Comparison of ENCODE assay signal across 20 cellular contexts in the genomic region with DNA sequence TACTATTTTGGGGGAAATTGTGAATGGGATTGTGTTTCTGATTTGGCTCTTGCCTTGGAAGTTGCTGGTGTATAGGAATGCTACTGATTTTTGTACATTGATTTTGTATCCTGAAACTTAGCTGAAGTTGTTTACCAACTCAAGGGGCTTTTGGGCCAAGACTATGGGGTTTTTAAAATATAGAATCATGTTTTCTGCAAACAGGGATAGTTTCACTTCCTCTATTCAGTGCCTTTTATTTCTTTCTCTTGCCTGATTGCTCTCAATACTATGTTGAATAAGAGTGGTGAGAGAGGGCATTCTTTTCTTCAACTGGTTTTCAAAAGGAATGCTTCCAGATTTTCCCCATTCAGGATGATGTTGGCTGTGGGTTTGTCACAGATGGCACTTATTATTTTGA.
DNase-seq lines count a peak whose midpoint lies in the region; ATAC-seq and TF ChIP-seq lines count a peak whose summit lies in the region.
"Had no signal": no experiment of that assay in that cellular context is flagged by ENCODE, and none has a peak within 500 bp of the region (broad histone marks: within the 10 kb centered on the region; RNA-seq: fewer than 3 reads in every experiment).

No MANE protein-coding gene starts in this region.

- DNase-seq in NOMO-1 treated with DMSO at 0.1 percent for 48 hours (lab: John Stamatoyannopoulos, UW; ENCODE audit: unreplicated experiment): peak; percentile 42
- no peak for DNase-seq in progenitor cell of endocrine pancreas (ENCODE audit: low spot score, unreplicated experiment)
- no peak for DNase-seq in KG1 (lab: John Stamatoyannopoulos, UW)
- no peak for DNase-seq in MCF 10A (ENCODE audit: unreplicated experiment)
- DNase-seq: ACHN; activated B cell treated with CpG ODN at 0.5 μM for 24 hours; activated CD4-positive, alpha-beta T cell treated with anti-CD3 and anti-CD28 coated beads, Interleukin-2, amount 50 U/mL, for 48 hours; activated gamma-delta T cell; adrenal gland; colonic mucosa; EL; left ventricle myocardium superior; mucosa of descending colon; NCI-H82; posterior cingulate gyrus had no signal

- intact Hi-C loops in MCF 10A (cut with micrococcal nuclease): no loop called here

- CTCF ChIA-PET in MCF 10A (lab: Yijun Ruan, JAX): no interaction called here

- ATAC-seq in GM18517 (IDR thresholded peaks at IDR 0.05; ENCODE audit: unreplicated experiment) (peak; percentile 62), GM21576 (IDR thresholded peaks at IDR 0.05; ENCODE audit: unreplicated experiment) (peak; percentile 60), HG03378 (IDR thresholded peaks at IDR 0.05; ENCODE audit: unreplicated experiment) (peak; percentile 76), HG03342 (IDR thresholded peaks at IDR 0.05; ENCODE audit: unreplicated experiment) (no peak)
- ATAC-seq: left ventricle myocardium superior; mucosa of descending colon; stimulated activated effector memory CD8-positive, alpha-beta T cell treated with anti-CD3 and anti-CD28 coated beads, Interleukin-12 subunit alpha, Interleukin-12 subunit beta, amount 100 ng/mL, for 72 hours had no signal

- TF ChIP-seq CTCF in progenitor cell of endocrine pancreas (IDR thresholded peaks at IDR 0.05; ENCODE audit: unreplicated experiment) (no peak), MCF 10A (IDR thresholded peaks at IDR 0.05; ENCODE audit: unreplicated experiment) (no peak)

- H3K27ac Mint-ChIP-seq in progenitor cell of endocrine pancreas (no peak overlapping the region), MCF 10A (ENCODE audit: low read depth, unreplicated experiment) (no peak overlapping the region)
- H3K27ac Mint-ChIP-seq: activated B cell treated with CpG ODN at 0.5 μM for 24 hours; stimulated activated effector memory CD8-positive, alpha-beta T cell treated with anti-CD3 and anti-CD28 coated beads, Interleukin-12 subunit alpha, Interleukin-12 subunit beta, amount 100 ng/mL, for 72 hours had no signal

- H3K9me3 Mint-ChIP-seq in progenitor cell of endocrine pancreas (ENCODE audit: low read depth): peaks cover 52% of the 10 kb centered on the region
- peaks cover 10% of the 10 kb centered on the region for H3K9me3 Mint-ChIP-seq in MCF 10A (ENCODE audit: unreplicated experiment)

- H3K27me3 Mint-ChIP-seq in progenitor cell of endocrine pancreas (no peaks in the 10 kb centered on the region), MCF 10A (ENCODE audit: insufficient read depth, unreplicated experiment) (no peaks in the 10 kb centered on the region)
- H3K27me3 Mint-ChIP-seq: activated B cell treated with CpG ODN at 0.5 μM for 24 hours had no signal

- POLR2A ChIA-PET in MCF 10A (lab: Yijun Ruan, JAX): no interaction called here

- BruUV-seq in MCF 10A (replicated peaks; lab: Mats Ljungman, UMichigan): no TSS peak

- H3K4me1 Mint-ChIP-seq in progenitor cell of endocrine pancreas (ENCODE audit: low read depth) (no peaks in the 10 kb centered on the region), MCF 10A (ENCODE audit: insufficient read depth, unreplicated experiment) (no peaks in the 10 kb centered on the region)
- H3K4me1 Mint-ChIP-seq: activated B cell treated with CpG ODN at 0.5 μM for 24 hours; stimulated activated effector memory CD8-positive, alpha-beta T cell treated with anti-CD3 and anti-CD28 coated beads, Interleukin-12 subunit alpha, Interleukin-12 subunit beta, amount 100 ng/mL, for 72 hours had no signal

- H3K36me3 Mint-ChIP-seq in progenitor cell of endocrine pancreas (ENCODE audit: insufficient read depth) (peaks cover 7% of the 10 kb centered on the region), MCF 10A (ENCODE audit: insufficient read depth, unreplicated experiment) (no peaks in the 10 kb centered on the region)
- H3K36me3 Mint-ChIP-seq: stimulated activated effector memory CD8-positive, alpha-beta T cell treated with anti-CD3 and anti-CD28 coated beads, Interleukin-12 subunit alpha, Interleukin-12 subunit beta, amount 100 ng/mL, for 72 hours had no signal

- H3K4me3 Mint-ChIP-seq in progenitor cell of endocrine pancreas (ENCODE audit: low read depth) (no peak overlapping the region), MCF 10A (ENCODE audit: unreplicated experiment) (no peak overlapping the region)
- H3K4me3 Mint-ChIP-seq: activated B cell treated with CpG ODN at 0.5 μM for 24 hours; stimulated activated effector memory CD8-positive, alpha-beta T cell treated with anti-CD3 and anti-CD28 coated beads, Interleukin-12 subunit alpha, Interleukin-12 subunit beta, amount 100 ng/mL, for 72 hours had no signal
